In the genomic region with DNA sequence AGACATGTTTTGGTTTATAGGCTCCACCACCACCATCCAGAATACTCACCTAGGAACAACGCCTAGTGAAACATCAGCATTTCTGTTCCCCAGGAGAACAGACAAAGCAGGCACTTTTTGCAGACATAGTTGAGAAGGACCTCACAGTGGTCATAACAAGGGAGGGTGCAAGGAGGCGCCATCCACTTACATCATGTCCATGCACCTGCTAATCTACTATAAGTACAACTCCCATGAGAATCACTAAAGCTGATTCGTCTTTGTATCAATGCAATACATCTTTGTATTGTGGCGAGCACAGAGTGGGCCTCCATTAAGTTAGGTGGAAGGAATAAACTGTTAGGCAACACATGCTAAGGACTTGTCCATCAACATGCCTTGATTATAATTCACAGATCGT, we compare ENCODE assay signal across 2 cellular contexts.
TF ChIP-seq lines count a peak whose summit lies in the region.

No MANE protein-coding gene starts in this region.

TF ChIP-seq in GM23338, 12 proteins besides CTCF, POLR2A, EP300 and RAD21 (continues in another document):
- TF ChIP-seq EZH2 (IDR thresholded peaks at IDR 0.05; ENCODE audit: low read depth, unreplicated experiment), result no peak
- no peak for TF ChIP-seq ZNF114 (CRISPR knock-in tag; IDR thresholded peaks at IDR 0.05)
- no peak for TF ChIP-seq POLR2AphosphoS5 (IDR thresholded peaks at IDR 0.05; ENCODE audit: low read depth)
- TF ChIP-seq EZH2phosphoT487 (IDR thresholded peaks at IDR 0.05; ENCODE audit: unreplicated experiment), result no peak
- TF ChIP-seq, protein P1, sequence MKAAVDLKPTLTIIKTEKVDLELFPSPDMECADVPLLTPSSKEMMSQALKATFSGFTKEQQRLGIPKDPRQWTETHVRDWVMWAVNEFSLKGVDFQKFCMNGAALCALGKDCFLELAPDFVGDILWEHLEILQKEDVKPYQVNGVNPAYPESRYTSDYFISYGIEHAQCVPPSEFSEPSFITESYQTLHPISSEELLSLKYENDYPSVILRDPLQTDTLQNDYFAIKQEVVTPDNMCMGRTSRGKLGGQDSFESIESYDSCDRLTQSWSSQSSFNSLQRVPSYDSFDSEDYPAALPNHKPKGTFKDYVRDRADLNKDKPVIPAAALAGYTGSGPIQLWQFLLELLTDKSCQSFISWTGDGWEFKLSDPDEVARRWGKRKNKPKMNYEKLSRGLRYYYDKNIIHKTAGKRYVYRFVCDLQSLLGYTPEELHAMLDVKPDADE (IDR thresholded peaks at IDR 0.05), result no peak
- TF ChIP-seq, protein P2, sequence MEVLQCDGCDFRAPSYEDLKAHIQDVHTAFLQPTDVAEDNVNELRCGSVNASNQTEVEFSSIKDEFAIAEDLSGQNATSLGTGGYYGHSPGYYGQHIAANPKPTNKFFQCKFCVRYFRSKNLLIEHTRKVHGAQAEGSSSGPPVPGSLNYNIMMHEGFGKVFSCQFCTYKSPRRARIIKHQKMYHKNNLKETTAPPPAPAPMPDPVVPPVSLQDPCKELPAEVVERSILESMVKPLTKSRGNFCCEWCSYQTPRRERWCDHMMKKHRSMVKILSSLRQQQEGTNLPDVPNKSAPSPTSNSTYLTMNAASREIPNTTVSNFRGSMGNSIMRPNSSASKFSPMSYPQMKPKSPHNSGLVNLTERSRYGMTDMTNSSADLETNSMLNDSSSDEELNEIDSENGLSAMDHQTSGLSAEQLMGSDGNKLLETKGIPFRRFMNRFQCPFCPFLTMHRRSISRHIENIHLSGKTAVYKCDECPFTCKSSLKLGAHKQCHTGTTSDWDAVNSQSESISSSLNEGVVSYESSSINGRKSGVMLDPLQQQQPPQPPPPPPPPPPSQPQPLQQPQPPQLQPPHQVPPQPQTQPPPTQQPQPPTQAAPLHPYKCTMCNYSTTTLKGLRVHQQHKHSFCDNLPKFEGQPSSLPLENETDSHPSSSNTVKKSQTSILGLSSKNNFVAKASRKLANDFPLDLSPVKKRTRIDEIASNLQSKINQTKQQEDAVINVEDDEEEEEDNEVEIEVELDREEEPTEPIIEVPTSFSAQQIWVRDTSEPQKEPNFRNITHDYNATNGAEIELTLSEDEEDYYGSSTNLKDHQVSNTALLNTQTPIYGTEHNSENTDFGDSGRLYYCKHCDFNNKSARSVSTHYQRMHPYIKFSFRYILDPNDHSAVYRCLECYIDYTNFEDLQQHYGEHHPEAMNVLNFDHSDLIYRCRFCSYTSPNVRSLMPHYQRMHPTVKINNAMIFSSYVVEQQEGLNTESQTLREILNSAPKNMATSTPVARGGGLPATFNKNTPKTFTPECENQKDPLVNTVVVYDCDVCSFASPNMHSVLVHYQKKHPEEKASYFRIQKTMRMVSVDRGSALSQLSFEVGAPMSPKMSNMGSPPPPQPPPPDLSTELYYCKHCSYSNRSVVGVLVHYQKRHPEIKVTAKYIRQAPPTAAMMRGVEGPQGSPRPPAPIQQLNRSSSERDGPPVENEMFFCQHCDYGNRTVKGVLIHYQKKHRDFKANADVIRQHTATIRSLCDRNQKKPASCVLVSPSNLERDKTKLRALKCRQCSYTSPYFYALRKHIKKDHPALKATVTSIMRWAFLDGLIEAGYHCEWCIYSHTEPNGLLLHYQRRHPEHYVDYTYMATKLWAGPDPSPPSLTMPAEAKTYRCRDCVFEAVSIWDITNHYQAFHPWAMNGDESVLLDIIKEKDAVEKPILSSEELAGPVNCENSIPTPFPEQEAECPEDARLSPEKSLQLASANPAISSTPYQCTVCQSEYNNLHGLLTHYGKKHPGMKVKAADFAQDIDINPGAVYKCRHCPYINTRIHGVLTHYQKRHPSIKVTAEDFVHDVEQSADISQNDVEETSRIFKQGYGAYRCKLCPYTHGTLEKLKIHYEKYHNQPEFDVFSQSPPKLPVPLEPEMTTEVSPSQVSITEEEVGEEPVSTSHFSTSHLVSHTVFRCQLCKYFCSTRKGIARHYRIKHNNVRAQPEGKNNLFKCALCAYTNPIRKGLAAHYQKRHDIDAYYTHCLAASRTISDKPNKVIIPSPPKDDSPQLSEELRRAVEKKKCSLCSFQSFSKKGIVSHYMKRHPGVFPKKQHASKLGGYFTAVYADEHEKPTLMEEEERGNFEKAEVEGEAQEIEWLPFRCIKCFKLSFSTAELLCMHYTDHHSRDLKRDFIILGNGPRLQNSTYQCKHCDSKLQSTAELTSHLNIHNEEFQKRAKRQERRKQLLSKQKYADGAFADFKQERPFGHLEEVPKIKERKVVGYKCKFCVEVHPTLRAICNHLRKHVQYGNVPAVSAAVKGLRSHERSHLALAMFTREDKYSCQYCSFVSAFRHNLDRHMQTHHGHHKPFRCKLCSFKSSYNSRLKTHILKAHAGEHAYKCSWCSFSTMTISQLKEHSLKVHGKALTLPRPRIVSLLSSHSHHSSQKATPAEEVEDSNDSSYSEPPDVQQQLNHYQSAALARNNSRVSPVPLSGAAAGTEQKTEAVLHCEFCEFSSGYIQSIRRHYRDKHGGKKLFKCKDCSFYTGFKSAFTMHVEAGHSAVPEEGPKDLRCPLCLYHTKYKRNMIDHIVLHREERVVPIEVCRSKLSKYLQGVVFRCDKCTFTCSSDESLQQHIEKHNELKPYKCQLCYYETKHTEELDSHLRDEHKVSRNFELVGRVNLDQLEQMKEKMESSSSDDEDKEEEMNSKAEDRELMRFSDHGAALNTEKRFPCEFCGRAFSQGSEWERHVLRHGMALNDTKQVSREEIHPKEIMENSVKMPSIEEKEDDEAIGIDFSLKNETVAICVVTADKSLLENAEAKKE (CRISPR knock-in tag; IDR thresholded peaks at IDR 0.05), result no peak
- no peak for TF ChIP-seq NANOG (IDR thresholded peaks at IDR 0.05; ENCODE audit: borderline replicate concordance)
- TF ChIP-seq CREB1 (CRISPR knock-in tag; IDR thresholded peaks at IDR 0.05; ENCODE audit: low read depth), result no peak
- TF ChIP-seq JUNB (IDR thresholded peaks at IDR 0.05; ENCODE audit: unreplicated experiment), result no peak
- no peak for TF ChIP-seq STAT1 (IDR thresholded peaks at IDR 0.05; ENCODE audit: unreplicated experiment)

TF ChIP-seq in H1, 55 proteins besides CTCF, POLR2A, EP300 and RAD21:
- TF ChIP-seq SRF (IDR thresholded peaks at IDR 0.05; ENCODE audit: low read depth, low read length) (no peak), MAFK (IDR thresholded peaks at IDR 0.05; ENCODE audit: low read depth, low read length) (no peak), RXRA (IDR thresholded peaks at IDR 0.05; ENCODE audit: insufficient read depth, low read depth, low read length) (no peak), JUN (IDR thresholded peaks at IDR 0.05; ENCODE audit: low read depth, low read length) (no peak), CHD1 (IDR thresholded peaks at IDR 0.05; ENCODE audit: low read depth, low read length) (no peak), RNF2 (IDR thresholded peaks at IDR 0.05; ENCODE audit: borderline replicate concordance, low read depth, low read length, missing control alignments, poor library complexity, severe bottlenecking) (no peak), BCL11A (IDR thresholded peaks at IDR 0.05; ENCODE audit: low read depth in 2 of 2, low read length in 2 of 2) (no peak), ASH2L (IDR thresholded peaks at IDR 0.05; ENCODE audit: low read length) (no peak), SP2 (IDR thresholded peaks at IDR 0.05; ENCODE audit: low read length) (no peak), CEBPB (IDR thresholded peaks at IDR 0.05; ENCODE audit: low read depth, low read length) (no peak), KDM5A (IDR thresholded peaks at IDR 0.05; ENCODE audit: low read length) (no peak), KDM1A (IDR thresholded peaks at IDR 0.05; ENCODE audit: borderline replicate concordance, low read length) (no peak), PHF8 (conservative IDR thresholded peaks at IDR 0.05; ENCODE audit: low read depth, low read length) (no peak), NANOG (IDR thresholded peaks at IDR 0.05; ENCODE audit: insufficient read depth, low read depth, low read length, poor library complexity, severe bottlenecking) (no peak), RFX5 (IDR thresholded peaks at IDR 0.05; ENCODE audit: borderline replicate concordance, low read depth, low read length) (no peak)
- TF ChIP-seq, protein P3, sequence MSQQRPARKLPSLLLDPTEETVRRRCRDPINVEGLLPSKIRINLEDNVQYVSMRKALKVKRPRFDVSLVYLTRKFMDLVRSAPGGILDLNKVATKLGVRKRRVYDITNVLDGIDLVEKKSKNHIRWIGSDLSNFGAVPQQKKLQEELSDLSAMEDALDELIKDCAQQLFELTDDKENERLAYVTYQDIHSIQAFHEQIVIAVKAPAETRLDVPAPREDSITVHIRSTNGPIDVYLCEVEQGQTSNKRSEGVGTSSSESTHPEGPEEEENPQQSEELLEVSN (IDR thresholded peaks at IDR 0.05), result no peak
- TF ChIP-seq, protein P4, sequence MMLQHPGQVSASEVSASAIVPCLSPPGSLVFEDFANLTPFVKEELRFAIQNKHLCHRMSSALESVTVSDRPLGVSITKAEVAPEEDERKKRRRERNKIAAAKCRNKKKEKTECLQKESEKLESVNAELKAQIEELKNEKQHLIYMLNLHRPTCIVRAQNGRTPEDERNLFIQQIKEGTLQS (IDR thresholded peaks at IDR 0.05; ENCODE audit: insufficient read depth, low read depth, low read length), result no peak
- TF ChIP-seq, protein P5, sequence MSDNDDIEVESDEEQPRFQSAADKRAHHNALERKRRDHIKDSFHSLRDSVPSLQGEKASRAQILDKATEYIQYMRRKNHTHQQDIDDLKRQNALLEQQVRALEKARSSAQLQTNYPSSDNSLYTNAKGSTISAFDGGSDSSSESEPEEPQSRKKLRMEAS (IDR thresholded peaks at IDR 0.05), result no peak
- TF ChIP-seq, protein P6, sequence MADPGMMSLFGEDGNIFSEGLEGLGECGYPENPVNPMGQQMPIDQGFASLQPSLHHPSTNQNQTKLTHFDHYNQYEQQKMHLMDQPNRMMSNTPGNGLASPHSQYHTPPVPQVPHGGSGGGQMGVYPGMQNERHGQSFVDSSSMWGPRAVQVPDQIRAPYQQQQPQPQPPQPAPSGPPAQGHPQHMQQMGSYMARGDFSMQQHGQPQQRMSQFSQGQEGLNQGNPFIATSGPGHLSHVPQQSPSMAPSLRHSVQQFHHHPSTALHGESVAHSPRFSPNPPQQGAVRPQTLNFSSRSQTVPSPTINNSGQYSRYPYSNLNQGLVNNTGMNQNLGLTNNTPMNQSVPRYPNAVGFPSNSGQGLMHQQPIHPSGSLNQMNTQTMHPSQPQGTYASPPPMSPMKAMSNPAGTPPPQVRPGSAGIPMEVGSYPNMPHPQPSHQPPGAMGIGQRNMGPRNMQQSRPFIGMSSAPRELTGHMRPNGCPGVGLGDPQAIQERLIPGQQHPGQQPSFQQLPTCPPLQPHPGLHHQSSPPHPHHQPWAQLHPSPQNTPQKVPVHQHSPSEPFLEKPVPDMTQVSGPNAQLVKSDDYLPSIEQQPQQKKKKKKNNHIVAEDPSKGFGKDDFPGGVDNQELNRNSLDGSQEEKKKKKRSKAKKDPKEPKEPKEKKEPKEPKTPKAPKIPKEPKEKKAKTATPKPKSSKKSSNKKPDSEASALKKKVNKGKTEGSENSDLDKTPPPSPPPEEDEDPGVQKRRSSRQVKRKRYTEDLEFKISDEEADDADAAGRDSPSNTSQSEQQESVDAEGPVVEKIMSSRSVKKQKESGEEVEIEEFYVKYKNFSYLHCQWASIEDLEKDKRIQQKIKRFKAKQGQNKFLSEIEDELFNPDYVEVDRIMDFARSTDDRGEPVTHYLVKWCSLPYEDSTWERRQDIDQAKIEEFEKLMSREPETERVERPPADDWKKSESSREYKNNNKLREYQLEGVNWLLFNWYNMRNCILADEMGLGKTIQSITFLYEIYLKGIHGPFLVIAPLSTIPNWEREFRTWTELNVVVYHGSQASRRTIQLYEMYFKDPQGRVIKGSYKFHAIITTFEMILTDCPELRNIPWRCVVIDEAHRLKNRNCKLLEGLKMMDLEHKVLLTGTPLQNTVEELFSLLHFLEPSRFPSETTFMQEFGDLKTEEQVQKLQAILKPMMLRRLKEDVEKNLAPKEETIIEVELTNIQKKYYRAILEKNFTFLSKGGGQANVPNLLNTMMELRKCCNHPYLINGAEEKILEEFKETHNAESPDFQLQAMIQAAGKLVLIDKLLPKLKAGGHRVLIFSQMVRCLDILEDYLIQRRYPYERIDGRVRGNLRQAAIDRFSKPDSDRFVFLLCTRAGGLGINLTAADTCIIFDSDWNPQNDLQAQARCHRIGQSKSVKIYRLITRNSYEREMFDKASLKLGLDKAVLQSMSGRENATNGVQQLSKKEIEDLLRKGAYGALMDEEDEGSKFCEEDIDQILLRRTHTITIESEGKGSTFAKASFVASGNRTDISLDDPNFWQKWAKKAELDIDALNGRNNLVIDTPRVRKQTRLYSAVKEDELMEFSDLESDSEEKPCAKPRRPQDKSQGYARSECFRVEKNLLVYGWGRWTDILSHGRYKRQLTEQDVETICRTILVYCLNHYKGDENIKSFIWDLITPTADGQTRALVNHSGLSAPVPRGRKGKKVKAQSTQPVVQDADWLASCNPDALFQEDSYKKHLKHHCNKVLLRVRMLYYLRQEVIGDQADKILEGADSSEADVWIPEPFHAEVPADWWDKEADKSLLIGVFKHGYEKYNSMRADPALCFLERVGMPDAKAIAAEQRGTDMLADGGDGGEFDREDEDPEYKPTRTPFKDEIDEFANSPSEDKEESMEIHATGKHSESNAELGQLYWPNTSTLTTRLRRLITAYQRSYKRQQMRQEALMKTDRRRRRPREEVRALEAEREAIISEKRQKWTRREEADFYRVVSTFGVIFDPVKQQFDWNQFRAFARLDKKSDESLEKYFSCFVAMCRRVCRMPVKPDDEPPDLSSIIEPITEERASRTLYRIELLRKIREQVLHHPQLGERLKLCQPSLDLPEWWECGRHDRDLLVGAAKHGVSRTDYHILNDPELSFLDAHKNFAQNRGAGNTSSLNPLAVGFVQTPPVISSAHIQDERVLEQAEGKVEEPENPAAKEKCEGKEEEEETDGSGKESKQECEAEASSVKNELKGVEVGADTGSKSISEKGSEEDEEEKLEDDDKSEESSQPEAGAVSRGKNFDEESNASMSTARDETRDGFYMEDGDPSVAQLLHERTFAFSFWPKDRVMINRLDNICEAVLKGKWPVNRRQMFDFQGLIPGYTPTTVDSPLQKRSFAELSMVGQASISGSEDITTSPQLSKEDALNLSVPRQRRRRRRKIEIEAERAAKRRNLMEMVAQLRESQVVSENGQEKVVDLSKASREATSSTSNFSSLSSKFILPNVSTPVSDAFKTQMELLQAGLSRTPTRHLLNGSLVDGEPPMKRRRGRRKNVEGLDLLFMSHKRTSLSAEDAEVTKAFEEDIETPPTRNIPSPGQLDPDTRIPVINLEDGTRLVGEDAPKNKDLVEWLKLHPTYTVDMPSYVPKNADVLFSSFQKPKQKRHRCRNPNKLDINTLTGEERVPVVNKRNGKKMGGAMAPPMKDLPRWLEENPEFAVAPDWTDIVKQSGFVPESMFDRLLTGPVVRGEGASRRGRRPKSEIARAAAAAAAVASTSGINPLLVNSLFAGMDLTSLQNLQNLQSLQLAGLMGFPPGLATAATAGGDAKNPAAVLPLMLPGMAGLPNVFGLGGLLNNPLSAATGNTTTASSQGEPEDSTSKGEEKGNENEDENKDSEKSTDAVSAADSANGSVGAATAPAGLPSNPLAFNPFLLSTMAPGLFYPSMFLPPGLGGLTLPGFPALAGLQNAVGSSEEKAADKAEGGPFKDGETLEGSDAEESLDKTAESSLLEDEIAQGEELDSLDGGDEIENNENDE (IDR thresholded peaks at IDR 0.05; ENCODE audit: insufficient replicate concordance, low read length), result no peak
TF ChIP-seq in H1: peak in this region for 0.
